Comparison of ENCODE assay signal across 8 cellular contexts in genomic region chr1:75785964-75786853, GRCh38. TPM values are rescaled to one million over a fixed set of nuclear protein-coding genes. Genes with fewer than 3 reads are reported as not detected.
DNase-seq lines count a peak whose midpoint lies in the region; ATAC-seq, FAIRE-seq and TF ChIP-seq lines count a peak whose summit lies in the region.

Gene RABGGTB, plus strand, starts transcription at chr1:75786256. Its CDS starts 16 bp downstream, at chr1:75786272.

- H3K9me1 ChIP-seq in keratinocyte (ENCODE audit: control insufficient read depth, extremely low read depth, insufficient read depth, low read length): no peaks in the 10 kb centered on the region

- H3K27me3 ChIP-seq in keratinocyte (ENCODE audit: control insufficient read depth, extremely low read depth, insufficient read depth, low read length): no peaks in the 10 kb centered on the region

- H3K27ac ChIP-seq in keratinocyte (ENCODE audit: control insufficient read depth, insufficient read depth, low read length): peak within 1 kb of the TSS; percentile 88

- H4K20me1 ChIP-seq in keratinocyte (ENCODE audit: control insufficient read depth, extremely low read depth, insufficient read depth, low read length): peaks cover 17% of the 10 kb centered on the region

- DNase-seq in AG20443 (ENCODE audit: low spot score) (peak; percentile 99), NCI-H510A (lab: John Stamatoyannopoulos, UW) (peak; percentile 97), cerebellum (ENCODE audit: low spot score) (peak; percentile 92), keratinocyte (ENCODE audit: low read depth, low spot score) (peak; percentile 80)
- peak; percentile 89 for DNase-seq in activated CD4-positive, alpha-beta T cell treated with anti-CD3 and anti-CD28 coated beads for 1 hour
- peak; percentile 86 to 90 for DNase-seq in stimulated activated CD4-positive, alpha-beta T cell treated with anti-CD3 and anti-CD28 coated beads, Interleukin-15, amount 100 ng/mL, for 1 hour (ENCODE audit: low read depth in 1 of 2, low spot score in 1 of 2)

- peaks cover 51% of the 10 kb centered on the region for H3K79me2 ChIP-seq in keratinocyte (ENCODE audit: control insufficient read depth, insufficient read depth, low read length)

- peaks cover 6 to 26% of the 10 kb centered on the region in 2 experiments for H3K36me3 ChIP-seq in keratinocyte (ENCODE audit: control insufficient read depth in 2 of 2, extremely low read depth in 1 of 2, insufficient read depth in 2 of 2, low read length in 2 of 2)

- H3K9me3 ChIP-seq in keratinocyte (ENCODE audit: control insufficient read depth, low read depth, low read length): no peaks in the 10 kb centered on the region

- peak; percentile 72 for ATAC-seq in HG03432 (IDR thresholded peaks at IDR 0.05; ENCODE audit: unreplicated experiment)

- peaks cover 20% of the 10 kb centered on the region for H3K4me1 ChIP-seq in keratinocyte (ENCODE audit: control insufficient read depth, extremely low read depth, insufficient read depth, low read length)

- peak; percentile 99 for TF ChIP-seq POLR2A in GM19099 (IDR thresholded peaks at IDR 0.05; ENCODE audit: extremely low read depth, insufficient read length, low read depth)

- peak within 1 kb of the TSS; percentile 65 to 83 (median 80) for H3K4me3 ChIP-seq in keratinocyte (ENCODE audit: control insufficient read depth in 2 of 3, extremely low read depth in 1 of 3, insufficient read depth in 2 of 3, low read depth in 1 of 3, low read length in 3 of 3)

- H3K9ac ChIP-seq in keratinocyte (ENCODE audit: control insufficient read depth, extremely low read depth, insufficient read depth, low read length): peak within 1 kb of the TSS; percentile 90

- H2AFZ ChIP-seq in keratinocyte (ENCODE audit: control insufficient read depth, low read length): peak within 1 kb of the TSS; percentile 94

- dilution Hi-C loops in keratinocyte (cut with MboI; ENCODE audit: extremely low pct_ligation_motif_present, low sequenced_read_pairs): no loop called here

- no peak for TF ChIP-seq CTCF in keratinocyte (optimal IDR thresholded peaks at IDR 0.05 in 1 of 3, IDR thresholded peaks at IDR 0.05 in 1 of 3, conservative IDR thresholded peaks at IDR 0.05 in 1 of 3; ENCODE audit: extremely low read depth in 1 of 3, insufficient read depth in 2 of 3, low read length in 3 of 3)

- peak; percentile 77 for FAIRE-seq in keratinocyte (lab: Jason Lieb, UNC)

- peak within 1 kb of the TSS; percentile 96 for H3K4me2 ChIP-seq in keratinocyte (ENCODE audit: control insufficient read depth, extremely low read depth, insufficient read depth, low read depth, low read length)

RNA-seq across cellular contexts. Expression of gene RABGGTB, which starts in this region (rescaled TPM):
- total RNA-seq in cerebellum: 70.3 TPM
- polyA plus RNA-seq in keratinocyte: 72.1 to 243 TPM (median 119 TPM) in 3 replicates
- 131 TPM for polyA plus RNA-seq in keratinocyte (2011; ENCODE audit: low read depth)
- polyA plus RNA-seq in keratinocyte (2011; cell fraction: cytosol; rRNA removed): 62.9 and 89.2 TPM in 2 replicates
- polyA plus RNA-seq in keratinocyte (2011; cell fraction: nucleus; rRNA removed): 163 and 288 TPM in 2 replicates
- 76.7 and 111 TPM in 2 replicates for polyA plus RNA-seq in keratinocyte (2012; ENCODE audit: low replicate concordance)
- polyA minus RNA-seq in keratinocyte: 28.3 to 216 TPM (median 59.3 TPM) in 3 replicates
- polyA minus RNA-seq in keratinocyte (2011; cell fraction: cytosol; rRNA and poly(A)+ RNA removed): 21.3 TPM
- 118 and 192 TPM in 2 replicates for polyA minus RNA-seq in keratinocyte (2011; cell fraction: nucleus; rRNA and poly(A)+ RNA removed)

Comparison
In these comparisons a context has a peak if more than half of its experiments do, and no peak if none do; other contexts are left out.
1. Peak in every context shown above with its lines: DNase-seq, ATAC-seq, H3K4me3 ChIP-seq and H3K27ac ChIP-seq.